Comparison of ENCODE assay signal across 11 cellular contexts in genomic region chr3:46953265-46954010, GRCh38. TPM values are rescaled to one million over a fixed set of nuclear protein-coding genes. Genes with fewer than 3 reads are reported as not detected.
DNase-seq lines count a peak whose midpoint lies in the region; ATAC-seq, FAIRE-seq and TF ChIP-seq lines count a peak whose summit lies in the region.
"Had no signal": no experiment of that assay in that cellular context is flagged by ENCODE, and none has a peak within 500 bp of the region (broad histone marks: within the 10 kb centered on the region; RNA-seq: fewer than 3 reads in every experiment).

No MANE protein-coding gene starts in this region.

- CTCF ChIA-PET in activated CD8-positive, alpha-beta memory T cell treated with anti-CD3 and anti-CD28 coated beads, Interleukin-2, amount 10 ng/mL, durations not matched to agents 7 days and 5 days (lab: Charles Lee): interaction anchor here (0.8 to 1.9 kb wide), 6 partner anchors 13 to 44 kb away, joined by 3 to 6 read pairs (median 4); partner anchors contain the start of gene NBEAL2
- CTCF ChIA-PET in HepG2 (lab: Yijun Ruan, JAX; ENCODE audit: low intra/inter-chr PET ratio, low total read pairs) (no interaction called here), MCF 10A (lab: Yijun Ruan, JAX) (no interaction called here)

- H3K9me2 ChIP-seq in Loucy (replicated peaks; ENCODE audit: low read depth, low read length): no peaks in the 10 kb centered on the region

- no peaks in the 10 kb centered on the region for H3K9me3 Mint-ChIP-seq in activated CD8-positive, alpha-beta memory T cell treated with anti-CD3 and anti-CD28 coated beads, Interleukin-2, amount 10 ng/mL, durations not matched to agents 7 days and 5 days (ENCODE audit: low read depth)
- no peaks in the 10 kb centered on the region for H3K9me3 Mint-ChIP-seq in astrocyte (ENCODE audit: unreplicated experiment)
- H3K9me3 Mint-ChIP-seq in stimulated activated naive B cell treated with anti-CD40 and anti-IgM and Interleukin-4, amounts not matched to agents 10 μg/mL and 1 μg/mL and 100 μg/mL, for 72 hours: no peaks in the 10 kb centered on the region
- no peaks in the 10 kb centered on the region for H3K9me3 Mint-ChIP-seq in MCF 10A (ENCODE audit: unreplicated experiment)

- H3K27me3 ChIP-seq in Loucy (ENCODE audit: insufficient read depth, low read length, poor library complexity, severe bottlenecking) (no peaks in the 10 kb centered on the region), astrocyte (ENCODE audit: insufficient read depth, low read length) (no peaks in the 10 kb centered on the region), dorsolateral prefrontal cortex (no peaks in the 10 kb centered on the region), HepG2 (ENCODE audit: control insufficient read depth in 1 of 2, insufficient read depth in 2 of 2, low read length in 2 of 2) (no peaks in the 10 kb centered on the region)
- H3K27me3 ChIP-seq: uterus had no signal

- no peak for TF ChIP-seq CTCF in Loucy (conservative IDR thresholded peaks at IDR 0.05; ENCODE audit: low read length)
- no peak for TF ChIP-seq CTCF in astrocyte (IDR thresholded peaks at IDR 0.05; ENCODE audit: insufficient read depth, low read depth, low read length)
- no peak for TF ChIP-seq CTCF in dorsolateral prefrontal cortex (IDR thresholded peaks at IDR 0.05 in 54 of 56, conservative IDR thresholded peaks at IDR 0.05 in 2 of 56; ENCODE audit: low read depth in 1 of 56, partially characterized antibody in 56 of 56)
- no peak for TF ChIP-seq CTCF in HepG2 (CRISPR knock-in tag; IDR thresholded peaks at IDR 0.05)
- TF ChIP-seq CTCF in MCF 10A (IDR thresholded peaks at IDR 0.05; ENCODE audit: unreplicated experiment): no peak

- no peak for FAIRE-seq in astrocyte (lab: Jason Lieb, UNC)
- no peak for FAIRE-seq in HepG2 (lab: Jason Lieb, UNC)

- H3K27ac ChIP-seq in astrocyte (ENCODE audit: low read depth, low read length): no peak overlapping the region
- no peak overlapping the region for H3K27ac ChIP-seq in dorsolateral prefrontal cortex
- H3K27ac ChIP-seq in HepG2 (ENCODE audit: extremely low read length, insufficient read depth, low read length): no peak overlapping the region
- H3K27ac ChIP-seq: uterus had no signal

- TF ChIP-seq EP300 in HepG2 (IDR thresholded peaks at IDR 0.05; ENCODE audit: low read depth in 2 of 2, low read length in 2 of 2): no peak
- TF ChIP-seq EP300 in HepG2 (CRISPR knock-in tag; IDR thresholded peaks at IDR 0.05; ENCODE audit: borderline replicate concordance): no peak

- H3K9ac ChIP-seq in Loucy (ENCODE audit: low read depth, low read length, poor library complexity, severe bottlenecking) (peak overlapping the region; percentile 26), astrocyte (ENCODE audit: low read length) (no peak overlapping the region), HepG2 (ENCODE audit: insufficient read depth, low read depth, low read length) (no peak overlapping the region)

- H3K4me1 ChIP-seq in Loucy (ENCODE audit: insufficient read depth, low read length, poor library complexity, severe bottlenecking): peaks cover 84% of the 10 kb centered on the region
- H3K4me1 ChIP-seq in astrocyte (ENCODE audit: insufficient read depth, low read length): peaks cover 13% of the 10 kb centered on the region
- H3K4me1 ChIP-seq in HepG2 (ENCODE audit: insufficient read depth, low read length): peaks cover 81% of the 10 kb centered on the region

- peak; percentile 59 for ATAC-seq in activated CD8-positive, alpha-beta memory T cell treated with anti-CD3 and anti-CD28 coated beads, Interleukin-2, amount 10 ng/mL, durations not matched to agents 7 days and 5 days
- ATAC-seq in stimulated activated naive B cell treated with anti-CD40 and anti-IgM and Interleukin-4, amounts not matched to agents 10 μg/mL and 1 μg/mL and 100 μg/mL, for 72 hours (replicated peaks): peak; percentile 83 to 84
- ATAC-seq in HepG2: no peak
- ATAC-seq: left colon had no signal

- intact Hi-C loops in dorsolateral prefrontal cortex (cut with DNase I): no loop called here
- intact Hi-C loops in HepG2 (cut with micrococcal nuclease; ENCODE audit: unreplicated experiment): no loop called here
- intact Hi-C loops in MCF 10A (cut with micrococcal nuclease): no loop called here

- H4K20me1 ChIP-seq in Loucy (ENCODE audit: insufficient read depth, low read length, poor library complexity, severe bottlenecking): peaks cover 19% of the 10 kb centered on the region
- H4K20me1 ChIP-seq in astrocyte (ENCODE audit: insufficient read depth, low read length): peaks cover 94% of the 10 kb centered on the region
- peaks cover 63% of the 10 kb centered on the region for H4K20me1 ChIP-seq in HepG2 (ENCODE audit: insufficient read depth, low read length)

- H3K36me3 Mint-ChIP-seq in activated CD8-positive, alpha-beta memory T cell treated with anti-CD3 and anti-CD28 coated beads, Interleukin-2, amount 10 ng/mL, durations not matched to agents 7 days and 5 days: peaks cover 10% of the 10 kb centered on the region
- peaks cover 8% of the 10 kb centered on the region for H3K36me3 Mint-ChIP-seq in astrocyte (ENCODE audit: low read depth, unreplicated experiment)
- H3K36me3 Mint-ChIP-seq in stimulated activated naive B cell treated with anti-CD40 and anti-IgM and Interleukin-4, amounts not matched to agents 10 μg/mL and 1 μg/mL and 100 μg/mL, for 72 hours: peaks cover 26 to 52% of the 10 kb centered on the region in 2 donors
- peaks cover 9% of the 10 kb centered on the region for H3K36me3 Mint-ChIP-seq in MCF 10A (ENCODE audit: insufficient read depth, unreplicated experiment)

- H3K4me3 Mint-ChIP-seq in activated CD8-positive, alpha-beta memory T cell treated with anti-CD3 and anti-CD28 coated beads, Interleukin-2, amount 10 ng/mL, durations not matched to agents 7 days and 5 days: peak overlapping the region; percentile 22
- H3K4me3 Mint-ChIP-seq in astrocyte (ENCODE audit: unreplicated experiment) (peak overlapping the region; percentile 14), MCF 10A (ENCODE audit: unreplicated experiment) (no peak overlapping the region)
- H3K4me3 Mint-ChIP-seq in stimulated activated naive B cell treated with anti-CD40 and anti-IgM and Interleukin-4, amounts not matched to agents 10 μg/mL and 1 μg/mL and 100 μg/mL, for 72 hours: peak overlapping the region; percentile 68 to 75

- H3K79me2 ChIP-seq in Loucy (ENCODE audit: insufficient read depth, low read length) (peaks cover 96% of the 10 kb centered on the region), astrocyte (ENCODE audit: insufficient read depth, low read length) (peaks cover 98% of the 10 kb centered on the region), HepG2 (ENCODE audit: insufficient read depth, low read length) (peaks cover 91% of the 10 kb centered on the region)

- 92% methylated on average over 7 of the region's 7 CpGs for WGBS in HepG2 (ENCODE audit: low lambda C conversion rate)

- H3K4me1 Mint-ChIP-seq in activated CD8-positive, alpha-beta memory T cell treated with anti-CD3 and anti-CD28 coated beads, Interleukin-2, amount 10 ng/mL, durations not matched to agents 7 days and 5 days: peaks cover 87% of the 10 kb centered on the region
- H3K4me1 Mint-ChIP-seq in astrocyte (ENCODE audit: low read depth, unreplicated experiment) (peaks cover 23% of the 10 kb centered on the region), MCF 10A (ENCODE audit: insufficient read depth, unreplicated experiment) (peaks cover 27% of the 10 kb centered on the region)
- peaks cover 70 to 95% of the 10 kb centered on the region in 2 donors for H3K4me1 Mint-ChIP-seq in stimulated activated naive B cell treated with anti-CD40 and anti-IgM and Interleukin-4, amounts not matched to agents 10 μg/mL and 1 μg/mL and 100 μg/mL, for 72 hours

- peaks cover 7% of the 10 kb centered on the region; the same call in 1 of the 2 replicates for H3F3A ChIP-seq in Loucy (ENCODE audit: low read depth)

- in situ Hi-C loops in HepG2 (cut with HindIII; ENCODE audit: extremely low pct_ligation_motif_present, low pct_unique_long_range_greater_than_20kb): no loop called here

- H2AFZ ChIP-seq in Loucy (ENCODE audit: low read length): no peak overlapping the region
- no peak overlapping the region for H2AFZ ChIP-seq in astrocyte (ENCODE audit: low read depth, low read length)
- no peak overlapping the region for H2AFZ ChIP-seq in HepG2 (ENCODE audit: low read length)

- BruUV-seq in HepG2 (replicated peaks; lab: Mats Ljungman, UMichigan): no TSS peak
- no TSS peak for BruUV-seq in MCF 10A (replicated peaks; lab: Mats Ljungman, UMichigan)

- no peaks in the 10 kb centered on the region for H3K9me3 ChIP-seq in Loucy (ENCODE audit: insufficient read depth, low read depth, low read length)
- H3K9me3 ChIP-seq in astrocyte (ENCODE audit: insufficient read depth, low read depth, low read length): no peaks in the 10 kb centered on the region
- H3K9me3 ChIP-seq in HepG2 (ENCODE audit: low read length): no peaks in the 10 kb centered on the region
- H3K9me3 ChIP-seq: uterus had no signal

- no peak for TF ChIP-seq RAD21 in HepG2 (CRISPR knock-in tag; IDR thresholded peaks at IDR 0.05)

- peak overlapping the region; percentile 74 for H3K4me2 ChIP-seq in Loucy (ENCODE audit: low read depth, low read length, poor library complexity, severe bottlenecking)
- no peak overlapping the region for H3K4me2 ChIP-seq in astrocyte (ENCODE audit: low read length)
- H3K4me2 ChIP-seq in HepG2 (ENCODE audit: low read depth, low read length): no peak overlapping the region

- TF ChIP-seq POLR2A in HepG2 (IDR thresholded peaks at IDR 0.05; ENCODE audit: insufficient read depth in 1 of 2, low read depth in 2 of 2, low read length in 2 of 2): no peak

- H3K4me3 ChIP-seq in Loucy (ENCODE audit: low read length, poor library complexity, severe bottlenecking) (peak overlapping the region; percentile 53), astrocyte (ENCODE audit: insufficient read depth, low read depth, low read length) (no peak overlapping the region), dorsolateral prefrontal cortex (no peak overlapping the region), HepG2 (replicated peaks in 1 of 3; ENCODE audit: insufficient read depth in 1 of 3, low read depth in 2 of 3, low read length in 3 of 3) (no peak overlapping the region)
- H3K4me3 ChIP-seq: uterus had no signal

- peak overlapping the region; percentile 84 for H3K27ac Mint-ChIP-seq in activated CD8-positive, alpha-beta memory T cell treated with anti-CD3 and anti-CD28 coated beads, Interleukin-2, amount 10 ng/mL, durations not matched to agents 7 days and 5 days
- H3K27ac Mint-ChIP-seq in astrocyte (ENCODE audit: unreplicated experiment) (no peak overlapping the region), MCF 10A (ENCODE audit: low read depth, unreplicated experiment) (no peak overlapping the region)
- H3K27ac Mint-ChIP-seq in stimulated activated naive B cell treated with anti-CD40 and anti-IgM and Interleukin-4, amounts not matched to agents 10 μg/mL and 1 μg/mL and 100 μg/mL, for 72 hours: peak overlapping the region; percentile 95

- H3K36me3 ChIP-seq in Loucy (ENCODE audit: insufficient read depth, low read length) (no peaks in the 10 kb centered on the region), astrocyte (ENCODE audit: insufficient read depth, low read length) (no peaks in the 10 kb centered on the region), HepG2 (replicated peaks in 1 of 2; ENCODE audit: control insufficient read depth in 1 of 2, insufficient read depth in 2 of 2, low read length in 2 of 2) (peaks cover 0 to 3% of the 10 kb centered on the region in 2 experiments; a peak in 1 of 5 replicates)
- H3K36me3 ChIP-seq: uterus had no signal

- no peaks in the 10 kb centered on the region for H3K27me3 Mint-ChIP-seq in activated CD8-positive, alpha-beta memory T cell treated with anti-CD3 and anti-CD28 coated beads, Interleukin-2, amount 10 ng/mL, durations not matched to agents 7 days and 5 days
- H3K27me3 Mint-ChIP-seq in astrocyte (ENCODE audit: low read depth, unreplicated experiment) (no peaks in the 10 kb centered on the region), MCF 10A (ENCODE audit: insufficient read depth, unreplicated experiment) (no peaks in the 10 kb centered on the region)
- H3K27me3 Mint-ChIP-seq in stimulated activated naive B cell treated with anti-CD40 and anti-IgM and Interleukin-4, amounts not matched to agents 10 μg/mL and 1 μg/mL and 100 μg/mL, for 72 hours: no peaks in the 10 kb centered on the region

- peak; percentile 55 for DNase-seq in activated CD8-positive, alpha-beta memory T cell treated with anti-CD3 and anti-CD28 coated beads, Interleukin-2, amount 10 ng/mL, durations not matched to agents 7 days and 5 days
- DNase-seq in activated CD8-positive, alpha-beta memory T cell treated with anti-CD3 and anti-CD28 coated beads, Interleukin-2, amount 50 U/mL, for 4 hours: no peak
- DNase-seq in astrocyte (ENCODE audit: low read depth) (no peak), dorsolateral prefrontal cortex (no peak), HepG2 (ENCODE audit: low spot score) (no peak), MCF 10A (ENCODE audit: unreplicated experiment) (no peak)
- peak; percentile 76 for DNase-seq in stimulated activated naive B cell treated with anti-CD40 and anti-IgM and Interleukin-4, amounts not matched to agents 10 μg/mL and 1 μg/mL and 100 μg/mL, for 72 hours
- DNase-seq: left colon, NCI-H446, uterus had no signal

- POLR2A ChIA-PET in HepG2 (lab: Yijun Ruan, JAX): interaction anchor here (1.2 kb wide), 1 partner anchor 26 kb away, joined by 4 read pairs; the partner anchor contains the start of gene NBEAL2
- POLR2A ChIA-PET in MCF 10A (lab: Yijun Ruan, JAX): no interaction called here

RNA-seq across cellular contexts. Expression of gene CCDC12, which starts 23.1 kb away (rescaled TPM):
- total RNA-seq in activated CD8-positive, alpha-beta memory T cell treated with anti-CD3 and anti-CD28 coated beads, Interleukin-2, amount 10 ng/mL, durations not matched to agents 7 days and 5 days: 10 to 100 TPM; 65.9 to 72.7 TPM
- 26.2 and 29.0 TPM in 2 replicates for total RNA-seq in astrocyte
- 10 to 100 TPM; 30.9 to 54.9 (median 40.5) TPM for total RNA-seq in dorsolateral prefrontal cortex
- 49.5 and 55.2 TPM in 2 replicates for total RNA-seq in HepG2 (2016; rRNA removed; fragmentation: Illumina TruSeq; extraction: Trizol)
- 28.7 and 32.4 TPM in 2 replicates for total RNA-seq in HepG2 (2016; cell fraction: cytosol; rRNA removed; fragmentation: Illumina TruSeq; extraction: Trizol; ENCODE audit: low read depth)
- total RNA-seq in HepG2 (2016; cell fraction: insoluble cytoplasmic fraction; rRNA removed; fragmentation: Illumina TruSeq; extraction: Trizol): 52.2 and 56.9 TPM in 2 replicates
- 27.1 and 29.7 TPM in 2 replicates for total RNA-seq in HepG2 (2016; cell fraction: membrane; rRNA removed; fragmentation: Illumina TruSeq; extraction: Trizol)
- total RNA-seq in HepG2 (2016; cell fraction: nucleus; rRNA removed; fragmentation: Illumina TruSeq; extraction: Trizol): 28.6 and 32.0 TPM in 2 replicates
- 28.9 and 30.1 TPM in 2 replicates for polyA plus RNA-seq in HepG2 (2011; rRNA removed)
- 32.7 and 35.6 TPM in 2 replicates for polyA plus RNA-seq in HepG2 (2011; cell fraction: cytosol; rRNA removed)
- 40.0 and 40.6 TPM in 2 replicates for polyA plus RNA-seq in HepG2 (2011; cell fraction: nucleus; rRNA removed)
- polyA plus RNA-seq in HepG2 (2012): 26.3 and 31.7 TPM in 2 replicates
- polyA plus RNA-seq in HepG2 (2016; cell fraction: cytosol; fragmentation: Illumina TruSeq; extraction: Trizol; ENCODE audit: low read depth): 14.7 and 15.4 TPM in 2 replicates
- polyA plus RNA-seq in HepG2 (2016; cell fraction: insoluble cytoplasmic fraction; fragmentation: Illumina TruSeq; extraction: Trizol; ENCODE audit: low read depth): 73.4 and 79.9 TPM in 2 replicates
- polyA plus RNA-seq in HepG2 (2016; cell fraction: membrane; fragmentation: Illumina TruSeq; extraction: Trizol; ENCODE audit: low read depth): 18.7 and 18.8 TPM in 2 replicates
- 55.2 TPM in 2 replicates for polyA plus RNA-seq in HepG2 (2016; cell fraction: nucleus; fragmentation: Illumina TruSeq; extraction: Trizol; ENCODE audit: insufficient read depth, low read depth)
- 53.2 and 59.2 TPM in 2 replicates for polyA minus RNA-seq in HepG2 (2011; rRNA and poly(A)+ RNA removed; ENCODE audit: low replicate concordance)
- polyA minus RNA-seq in HepG2 (2011; cell fraction: cytosol; rRNA and poly(A)+ RNA removed): 9.3 and 12.2 TPM in 2 replicates
- 41.3 and 55.9 TPM in 2 replicates for polyA minus RNA-seq in HepG2 (2011; cell fraction: nucleus; rRNA and poly(A)+ RNA removed)
- 43.9 and 45.9 TPM in 2 replicates for total RNA-seq in MCF 10A (2022)

RNA-seq across cellular contexts. Expression of gene NBEAL2, which starts 26.0 kb away (rescaled TPM):
- 100 to 1,000 TPM; 164 to 262 TPM for total RNA-seq in activated CD8-positive, alpha-beta memory T cell treated with anti-CD3 and anti-CD28 coated beads, Interleukin-2, amount 10 ng/mL, durations not matched to agents 7 days and 5 days
- total RNA-seq in astrocyte (11.4 and 14.8 TPM in 2 replicates), dorsolateral prefrontal cortex (10 to 100 TPM in 112 of 120 experiments, 1 to 10 TPM in 8; 8.2 to 41.7 (median 16.9) TPM), HepG2 (2016; rRNA removed; fragmentation: Illumina TruSeq; extraction: Trizol) (6.0 and 9.7 TPM in 2 replicates), MCF 10A (2022) (14.2 and 20.2 TPM in 2 replicates)
- 1.8 and 2.7 TPM in 2 replicates for total RNA-seq in HepG2 (2016; cell fraction: cytosol; rRNA removed; fragmentation: Illumina TruSeq; extraction: Trizol; ENCODE audit: low read depth)
- 6.0 and 8.3 TPM in 2 replicates for total RNA-seq in HepG2 (2016; cell fraction: insoluble cytoplasmic fraction; rRNA removed; fragmentation: Illumina TruSeq; extraction: Trizol)
- total RNA-seq in HepG2 (2016; cell fraction: membrane; rRNA removed; fragmentation: Illumina TruSeq; extraction: Trizol): 4.1 and 4.3 TPM in 2 replicates
- 14.8 and 19.9 TPM in 2 replicates for total RNA-seq in HepG2 (2016; cell fraction: nucleus; rRNA removed; fragmentation: Illumina TruSeq; extraction: Trizol)
- polyA plus RNA-seq in HepG2 (2011; rRNA removed): 12.4 and 15.8 TPM in 2 replicates
- polyA plus RNA-seq in HepG2 (2011; cell fraction: cytosol; rRNA removed): 3.6 and 4.9 TPM in 2 replicates
- 222 and 246 TPM in 2 replicates for polyA plus RNA-seq in HepG2 (2011; cell fraction: nucleus; rRNA removed)
- 7.9 and 16.7 TPM in 2 replicates for polyA plus RNA-seq in HepG2 (2012)
- 0.67 and 0.80 TPM in 2 replicates for polyA plus RNA-seq in HepG2 (2016; cell fraction: cytosol; fragmentation: Illumina TruSeq; extraction: Trizol; ENCODE audit: low read depth)
- polyA plus RNA-seq in HepG2 (2016; cell fraction: insoluble cytoplasmic fraction; fragmentation: Illumina TruSeq; extraction: Trizol; ENCODE audit: low read depth): 6.4 and 7.7 TPM in 2 replicates
- polyA plus RNA-seq in HepG2 (2016; cell fraction: membrane; fragmentation: Illumina TruSeq; extraction: Trizol; ENCODE audit: low read depth): 1.5 and 1.8 TPM in 2 replicates
- 69.9 and 76.5 TPM in 2 replicates for polyA plus RNA-seq in HepG2 (2016; cell fraction: nucleus; fragmentation: Illumina TruSeq; extraction: Trizol; ENCODE audit: insufficient read depth, low read depth)
- polyA minus RNA-seq in HepG2 (2011; rRNA and poly(A)+ RNA removed; ENCODE audit: low replicate concordance): 8.9 and 19.6 TPM in 2 replicates
- polyA minus RNA-seq in HepG2 (2011; cell fraction: cytosol; rRNA and poly(A)+ RNA removed): 2.9 and 3.9 TPM in 2 replicates
- 18.7 and 21.3 TPM in 2 replicates for polyA minus RNA-seq in HepG2 (2011; cell fraction: nucleus; rRNA and poly(A)+ RNA removed)

Comparison
In these comparisons a context has a peak if more than half of its experiments do, and no peak if none do; other contexts are left out.
1. DNase-seq: peak in activated CD8-positive, alpha-beta memory T cell treated with anti-CD3 and anti-CD28 coated beads, Interleukin-2, amount 10 ng/mL, durations not matched to agents 7 days and 5 days (single experiment) and stimulated activated naive B cell treated with anti-CD40 and anti-IgM and Interleukin-4, amounts not matched to agents 10 μg/mL and 1 μg/mL and 100 μg/mL, for 72 hours (single experiment); none in activated CD8-positive, alpha-beta memory T cell treated with anti-CD3 and anti-CD28 coated beads, Interleukin-2, amount 50 U/mL, for 4 hours (single experiment), astrocyte (single experiment), dorsolateral prefrontal cortex (0 of 10), HepG2 (single experiment) and MCF 10A (single experiment).
2. H3K27ac Mint-ChIP-seq: peak in activated CD8-positive, alpha-beta memory T cell treated with anti-CD3 and anti-CD28 coated beads, Interleukin-2, amount 10 ng/mL, durations not matched to agents 7 days and 5 days (single experiment) and stimulated activated naive B cell treated with anti-CD40 and anti-IgM and Interleukin-4, amounts not matched to agents 10 μg/mL and 1 μg/mL and 100 μg/mL, for 72 hours (single experiment); none in astrocyte (single experiment) and MCF 10A (single experiment).